1 cellular context compared by ENCODE assay signal in genomic region chr5:78546597-78546996, GRCh38.
A peak's percentile ranks its signal among the peaks of the same experiment; 100 is the strongest.
TF ChIP-seq lines count a peak whose summit lies in the region.

No MANE protein-coding gene starts in this region.

TF ChIP-seq in HepG2, 621 proteins besides CTCF, POLR2A, EP300 and RAD21 (continued from another document and continues in another):
- TF ChIP-seq, protein P1, sequence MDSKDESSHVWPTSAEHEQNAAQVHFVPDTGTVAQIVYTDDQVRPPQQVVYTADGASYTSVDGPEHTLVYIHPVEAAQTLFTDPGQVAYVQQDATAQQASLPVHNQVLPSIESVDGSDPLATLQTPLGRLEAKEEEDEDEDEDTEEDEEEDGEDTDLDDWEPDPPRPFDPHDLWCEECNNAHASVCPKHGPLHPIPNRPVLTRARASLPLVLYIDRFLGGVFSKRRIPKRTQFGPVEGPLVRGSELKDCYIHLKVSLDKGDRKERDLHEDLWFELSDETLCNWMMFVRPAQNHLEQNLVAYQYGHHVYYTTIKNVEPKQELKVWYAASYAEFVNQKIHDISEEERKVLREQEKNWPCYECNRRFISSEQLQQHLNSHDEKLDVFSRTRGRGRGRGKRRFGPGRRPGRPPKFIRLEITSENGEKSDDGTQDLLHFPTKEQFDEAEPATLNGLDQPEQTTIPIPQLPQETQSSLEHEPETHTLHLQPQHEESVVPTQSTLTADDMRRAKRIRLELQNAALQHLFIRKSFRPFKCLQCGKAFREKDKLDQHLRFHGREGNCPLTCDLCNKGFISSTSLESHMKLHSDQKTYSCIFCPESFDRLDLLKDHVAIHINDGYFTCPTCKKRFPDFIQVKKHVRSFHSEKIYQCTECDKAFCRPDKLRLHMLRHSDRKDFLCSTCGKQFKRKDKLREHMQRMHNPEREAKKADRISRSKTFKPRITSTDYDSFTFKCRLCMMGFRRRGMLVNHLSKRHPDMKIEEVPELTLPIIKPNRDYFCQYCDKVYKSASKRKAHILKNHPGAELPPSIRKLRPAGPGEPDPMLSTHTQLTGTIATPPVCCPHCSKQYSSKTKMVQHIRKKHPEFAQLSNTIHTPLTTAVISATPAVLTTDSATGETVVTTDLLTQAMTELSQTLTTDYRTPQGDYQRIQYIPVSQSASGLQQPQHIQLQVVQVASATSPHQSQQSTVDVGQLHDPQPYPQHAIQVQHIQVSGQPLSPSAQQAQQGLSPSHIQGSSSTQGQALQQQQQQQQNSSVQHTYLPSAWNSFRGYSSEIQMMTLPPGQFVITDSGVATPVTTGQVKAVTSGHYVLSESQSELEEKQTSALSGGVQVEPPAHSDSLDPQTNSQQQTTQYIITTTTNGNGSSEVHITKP (CRISPR knock-in tag; IDR thresholded peaks at IDR 0.05; ENCODE audit: low read depth) = 0 out of 2 replicates have a peak, but pooled peaks have one; percentile 46
- TF ChIP-seq NCOA2 (CRISPR knock-in tag; IDR thresholded peaks at IDR 0.05) (peak; percentile 84), MYC (CRISPR knock-in tag; IDR thresholded peaks at IDR 0.05; ENCODE audit: borderline replicate concordance) (no peak), ZNF232 (CRISPR knock-in tag; IDR thresholded peaks at IDR 0.05; ENCODE audit: borderline replicate concordance) (peak; percentile 28; the same call in 1 of the 2 replicates), ASH2L (IDR thresholded peaks at IDR 0.05; ENCODE audit: insufficient read length, low read depth, low read length) (no peak), EHMT2 (IDR thresholded peaks at IDR 0.05; ENCODE audit: borderline replicate concordance, low read depth, low read length) (no peak), UBTF (CRISPR knock-in tag; IDR thresholded peaks at IDR 0.05) (no peak), KLF13 (CRISPR knock-in tag; IDR thresholded peaks at IDR 0.05) (no peak), MXD4 (CRISPR knock-in tag; IDR thresholded peaks at IDR 0.05) (no peak), KLF11 (CRISPR knock-in tag; IDR thresholded peaks at IDR 0.05) (no peak), RFX5 (IDR thresholded peaks at IDR 0.05; ENCODE audit: low read depth, low read length) (peak; percentile 59; the same call in 1 of the 2 replicates), TARDBP (CRISPR knock-in tag; IDR thresholded peaks at IDR 0.05) (peak; percentile 44; the same call in 1 of the 2 replicates), SP5 (CRISPR knock-in tag; IDR thresholded peaks at IDR 0.05; ENCODE audit: borderline replicate concordance, low read depth) (no peak), ZNF17 (CRISPR knock-in tag; IDR thresholded peaks at IDR 0.05) (no peak), KAT8 (CRISPR knock-in tag; IDR thresholded peaks at IDR 0.05) (0 out of 2 replicates have a peak, but pooled peaks have one; percentile 35), ZBTB1 (CRISPR knock-in tag; IDR thresholded peaks at IDR 0.05; ENCODE audit: borderline replicate concordance) (no peak), ZNF703 (CRISPR knock-in tag; IDR thresholded peaks at IDR 0.05; ENCODE audit: borderline replicate concordance) (no peak), ZNF460 (CRISPR knock-in tag; IDR thresholded peaks at IDR 0.05; ENCODE audit: borderline replicate concordance) (no peak), MAF1 (CRISPR knock-in tag; IDR thresholded peaks at IDR 0.05; ENCODE audit: borderline replicate concordance) (no peak), NAIF1 (CRISPR knock-in tag; IDR thresholded peaks at IDR 0.05; ENCODE audit: borderline replicate concordance) (no peak), ZNF710 (CRISPR knock-in tag; IDR thresholded peaks at IDR 0.05; ENCODE audit: borderline replicate concordance) (no peak), STAT6 (CRISPR knock-in tag; IDR thresholded peaks at IDR 0.05; ENCODE audit: borderline replicate concordance) (no peak), RXRB (CRISPR knock-in tag; IDR thresholded peaks at IDR 0.05; ENCODE audit: borderline replicate concordance) (peak; percentile 94), ZNF737 (CRISPR knock-in tag; IDR thresholded peaks at IDR 0.05; ENCODE audit: borderline replicate concordance) (no peak), ESRRA (CRISPR knock-in tag; IDR thresholded peaks at IDR 0.05; ENCODE audit: low read depth) (no peak; the same call in 1 of the 2 replicates), PAF1 (CRISPR knock-in tag; IDR thresholded peaks at IDR 0.05) (no peak), ZNF383 (CRISPR knock-in tag; IDR thresholded peaks at IDR 0.05; ENCODE audit: borderline replicate concordance) (no peak), PLSCR1 (CRISPR knock-in tag; IDR thresholded peaks at IDR 0.05; ENCODE audit: borderline replicate concordance) (no peak), SPEN (CRISPR knock-in tag; IDR thresholded peaks at IDR 0.05; ENCODE audit: low read depth) (0 out of 2 replicates have a peak, but pooled peaks have one; percentile 22), SNAI1 (CRISPR knock-in tag; IDR thresholded peaks at IDR 0.05; ENCODE audit: borderline replicate concordance) (no peak), CBFB (CRISPR knock-in tag; IDR thresholded peaks at IDR 0.05) (no peak), HMG20A (CRISPR knock-in tag; IDR thresholded peaks at IDR 0.05; ENCODE audit: borderline replicate concordance) (peak; percentile 97), TMF1 (CRISPR knock-in tag; IDR thresholded peaks at IDR 0.05; ENCODE audit: low read depth) (no peak), ZNF382 (CRISPR knock-in tag; IDR thresholded peaks at IDR 0.05; ENCODE audit: borderline replicate concordance) (no peak)
- TF ChIP-seq, protein P2, sequence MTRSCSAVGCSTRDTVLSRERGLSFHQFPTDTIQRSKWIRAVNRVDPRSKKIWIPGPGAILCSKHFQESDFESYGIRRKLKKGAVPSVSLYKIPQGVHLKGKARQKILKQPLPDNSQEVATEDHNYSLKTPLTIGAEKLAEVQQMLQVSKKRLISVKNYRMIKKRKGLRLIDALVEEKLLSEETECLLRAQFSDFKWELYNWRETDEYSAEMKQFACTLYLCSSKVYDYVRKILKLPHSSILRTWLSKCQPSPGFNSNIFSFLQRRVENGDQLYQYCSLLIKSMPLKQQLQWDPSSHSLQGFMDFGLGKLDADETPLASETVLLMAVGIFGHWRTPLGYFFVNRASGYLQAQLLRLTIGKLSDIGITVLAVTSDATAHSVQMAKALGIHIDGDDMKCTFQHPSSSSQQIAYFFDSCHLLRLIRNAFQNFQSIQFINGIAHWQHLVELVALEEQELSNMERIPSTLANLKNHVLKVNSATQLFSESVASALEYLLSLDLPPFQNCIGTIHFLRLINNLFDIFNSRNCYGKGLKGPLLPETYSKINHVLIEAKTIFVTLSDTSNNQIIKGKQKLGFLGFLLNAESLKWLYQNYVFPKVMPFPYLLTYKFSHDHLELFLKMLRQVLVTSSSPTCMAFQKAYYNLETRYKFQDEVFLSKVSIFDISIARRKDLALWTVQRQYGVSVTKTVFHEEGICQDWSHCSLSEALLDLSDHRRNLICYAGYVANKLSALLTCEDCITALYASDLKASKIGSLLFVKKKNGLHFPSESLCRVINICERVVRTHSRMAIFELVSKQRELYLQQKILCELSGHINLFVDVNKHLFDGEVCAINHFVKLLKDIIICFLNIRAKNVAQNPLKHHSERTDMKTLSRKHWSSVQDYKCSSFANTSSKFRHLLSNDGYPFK (CRISPR knock-in tag; IDR thresholded peaks at IDR 0.05; ENCODE audit: borderline replicate concordance) = no peak
- TF ChIP-seq, protein P3, sequence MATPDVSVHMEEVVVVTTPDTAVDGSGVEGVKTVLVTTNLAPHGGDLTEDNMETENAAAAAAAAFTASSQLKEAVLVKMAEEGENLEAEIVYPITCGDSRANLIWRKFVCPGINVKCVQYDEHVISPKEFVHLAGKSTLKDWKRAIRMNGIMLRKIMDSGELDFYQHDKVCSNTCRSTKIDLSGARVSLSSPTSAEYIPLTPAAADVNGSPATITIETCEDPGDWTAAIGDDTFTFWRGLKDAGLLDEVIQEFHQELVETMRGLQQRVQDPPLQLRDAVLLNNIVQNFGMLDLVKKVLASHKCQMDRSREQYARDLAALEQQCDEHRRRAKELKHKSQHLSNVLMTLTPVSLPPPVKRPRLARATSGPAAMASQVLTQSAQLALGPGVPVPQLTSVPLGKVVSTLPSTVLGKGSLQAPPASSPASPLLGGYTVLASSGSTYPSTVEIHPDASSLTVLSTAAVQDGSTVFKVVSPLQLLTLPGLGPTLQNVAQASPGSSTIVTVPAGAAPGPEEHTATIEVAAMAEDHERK (CRISPR knock-in tag; IDR thresholded peaks at IDR 0.05; ENCODE audit: low read depth) = no peak
- TF ChIP-seq, protein P4, sequence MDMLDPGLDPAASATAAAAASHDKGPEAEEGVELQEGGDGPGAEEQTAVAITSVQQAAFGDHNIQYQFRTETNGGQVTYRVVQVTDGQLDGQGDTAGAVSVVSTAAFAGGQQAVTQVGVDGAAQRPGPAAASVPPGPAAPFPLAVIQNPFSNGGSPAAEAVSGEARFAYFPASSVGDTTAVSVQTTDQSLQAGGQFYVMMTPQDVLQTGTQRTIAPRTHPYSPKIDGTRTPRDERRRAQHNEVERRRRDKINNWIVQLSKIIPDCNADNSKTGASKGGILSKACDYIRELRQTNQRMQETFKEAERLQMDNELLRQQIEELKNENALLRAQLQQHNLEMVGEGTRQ (IDR thresholded peaks at IDR 0.05; ENCODE audit: low read depth, low read length) = no peak
- TF ChIP-seq, protein P4 (CRISPR knock-in tag; IDR thresholded peaks at IDR 0.05; ENCODE audit: borderline replicate concordance) = no peak
- TF ChIP-seq, protein P5, sequence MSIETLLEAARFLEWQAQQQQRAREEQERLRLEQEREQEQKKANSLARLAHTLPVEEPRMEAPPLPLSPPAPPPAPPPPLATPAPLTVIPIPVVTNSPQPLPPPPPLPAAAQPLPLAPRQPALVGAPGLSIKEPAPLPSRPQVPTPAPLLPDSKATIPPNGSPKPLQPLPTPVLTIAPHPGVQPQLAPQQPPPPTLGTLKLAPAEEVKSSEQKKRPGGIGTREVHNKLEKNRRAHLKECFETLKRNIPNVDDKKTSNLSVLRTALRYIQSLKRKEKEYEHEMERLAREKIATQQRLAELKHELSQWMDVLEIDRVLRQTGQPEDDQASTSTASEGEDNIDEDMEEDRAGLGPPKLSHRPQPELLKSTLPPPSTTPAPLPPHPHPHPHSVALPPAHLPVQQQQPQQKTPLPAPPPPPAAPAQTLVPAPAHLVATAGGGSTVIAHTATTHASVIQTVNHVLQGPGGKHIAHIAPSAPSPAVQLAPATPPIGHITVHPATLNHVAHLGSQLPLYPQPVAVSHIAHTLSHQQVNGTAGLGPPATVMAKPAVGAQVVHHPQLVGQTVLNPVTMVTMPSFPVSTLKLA (IDR thresholded peaks at IDR 0.05) = no peak
